Comparison of ENCODE assay signal across 19 cellular contexts in genomic region chr11:105613183-105613582, GRCh38. TPM values are rescaled to one million over a fixed set of nuclear protein-coding genes. Genes with fewer than 3 reads are reported as not detected.
"Had no signal": no experiment of that assay in that cellular context is flagged by ENCODE, and none has a peak within 500 bp of the region (broad histone marks: within the 10 kb centered on the region; RNA-seq: fewer than 3 reads in every experiment).

No MANE protein-coding gene starts in this region.

- H3K4me1 ChIP-seq: foreskin keratinocyte had no signal

- H3K36me3 Mint-ChIP-seq: activated naive CD8-positive, alpha-beta T cell; naive B cell; stimulated activated memory B cell treated with anti-CD40 and anti-IgM and Interleukin-4, amounts not matched to agents 10 μg/mL and 1 μg/mL and 100 μg/mL, for 72 hours had no signal

- H3K27ac ChIP-seq: coronary artery, foreskin keratinocyte, thyroid gland, vagina had no signal

- H3K4me1 Mint-ChIP-seq: immature natural killer cell had no signal

- H3K9me3 ChIP-seq: thyroid gland, vagina had no signal

- H3K27ac Mint-ChIP-seq: activated CD4-positive, alpha-beta memory T cell treated with anti-CD3 and anti-CD28 coated beads, Interleukin-2, amount 10 ng/mL, durations not matched to agents 7 days and 5 days; activated naive CD8-positive, alpha-beta T cell; activated T-cell treated with anti-CD3 and anti-CD28 coated beads, Interleukin-2, amount 50 U/mL, for 72 hours; immature natural killer cell; naive B cell; stimulated activated memory B cell treated with anti-CD40 and anti-IgM and Interleukin-4, amounts not matched to agents 10 μg/mL and 1 μg/mL and 100 μg/mL, for 72 hours; T-helper 1 cell treated with Interleukin-12 subunit alpha and Interleukin-12 subunit beta and Interleukin-4 antibody, amounts not matched to agents 30 μg/mL and 1 μg/mL, for 36 hours had no signal

- H3K4me3 Mint-ChIP-seq: activated CD4-positive, alpha-beta memory T cell treated with anti-CD3 and anti-CD28 coated beads, Interleukin-2, amount 10 ng/mL, durations not matched to agents 7 days and 5 days; activated naive CD8-positive, alpha-beta T cell; activated T-cell treated with anti-CD3 and anti-CD28 coated beads, Interleukin-2, amount 50 U/mL, for 72 hours; central memory CD8-positive, alpha-beta T cell; immature natural killer cell; naive B cell; stimulated activated memory B cell treated with anti-CD40 and anti-IgM and Interleukin-4, amounts not matched to agents 10 μg/mL and 1 μg/mL and 100 μg/mL, for 72 hours; T-helper 1 cell treated with Interleukin-12 subunit alpha and Interleukin-12 subunit beta and Interleukin-4 antibody, amounts not matched to agents 30 μg/mL and 1 μg/mL, for 36 hours had no signal

- DNase-seq: activated CD4-positive, alpha-beta memory T cell treated with anti-CD3 and anti-CD28 coated beads, Interleukin-2, amount 10 ng/mL, durations not matched to agents 7 days and 5 days; activated CD4-positive, alpha-beta T cell treated with anti-CD3 and anti-CD28 coated beads for 4 hours; activated gamma-delta T cell; activated T-cell treated with anti-CD3 and anti-CD28 coated beads, Interleukin-2, amount 50 U/mL, for 72 hours; amniotic stem cell; effector CD4-positive, alpha-beta T cell; foreskin keratinocyte; immature natural killer cell; left cardiac atrium; naive B cell; stimulated activated CD4-positive, alpha-beta T cell treated with anti-CD3 and anti-CD28 coated beads, Interleukin-2, amount 100 ng/mL, for 48 hours; thyroid gland had no signal

- H3K36me3 ChIP-seq: thyroid gland, vagina had no signal

- H3K4me3 ChIP-seq: coronary artery, lung, thyroid gland, vagina had no signal

- H3K9me3 Mint-ChIP-seq: activated CD4-positive, alpha-beta memory T cell treated with anti-CD3 and anti-CD28 coated beads, Interleukin-2, amount 10 ng/mL, durations not matched to agents 7 days and 5 days; activated T-cell treated with anti-CD3 and anti-CD28 coated beads, Interleukin-2, amount 50 U/mL, for 72 hours; central memory CD8-positive, alpha-beta T cell; naive B cell; stimulated activated memory B cell treated with anti-CD40 and anti-IgM and Interleukin-4, amounts not matched to agents 10 μg/mL and 1 μg/mL and 100 μg/mL, for 72 hours; T-helper 1 cell treated with Interleukin-12 subunit alpha and Interleukin-12 subunit beta and Interleukin-4 antibody, amounts not matched to agents 30 μg/mL and 1 μg/mL, for 36 hours had no signal

- H3K27me3 ChIP-seq: thyroid gland, vagina had no signal

- ATAC-seq: activated T-cell treated with anti-CD3 and anti-CD28 coated beads, Interleukin-2, amount 50 U/mL, for 72 hours; foreskin keratinocyte; left cardiac atrium; stimulated activated memory B cell treated with anti-CD40 and anti-IgM and Interleukin-4, amounts not matched to agents 10 μg/mL and 1 μg/mL and 100 μg/mL, for 72 hours had no signal

RNA-seq across cellular contexts. Expression of gene GRIA4, which starts 3.3 kb away (rescaled TPM):
- total RNA-seq: activated CD4-positive, alpha-beta memory T cell treated with anti-CD3 and anti-CD28 coated beads, Interleukin-2, amount 10 ng/mL, durations not matched to agents 7 days and 5 days; activated T-cell treated with anti-CD3 and anti-CD28 coated beads, Interleukin-2, amount 50 U/mL, for 72 hours; foreskin keratinocyte; left cardiac atrium; vagina had no signal
